ENCODE assay signal across 1 cellular context in the genomic region with DNA sequence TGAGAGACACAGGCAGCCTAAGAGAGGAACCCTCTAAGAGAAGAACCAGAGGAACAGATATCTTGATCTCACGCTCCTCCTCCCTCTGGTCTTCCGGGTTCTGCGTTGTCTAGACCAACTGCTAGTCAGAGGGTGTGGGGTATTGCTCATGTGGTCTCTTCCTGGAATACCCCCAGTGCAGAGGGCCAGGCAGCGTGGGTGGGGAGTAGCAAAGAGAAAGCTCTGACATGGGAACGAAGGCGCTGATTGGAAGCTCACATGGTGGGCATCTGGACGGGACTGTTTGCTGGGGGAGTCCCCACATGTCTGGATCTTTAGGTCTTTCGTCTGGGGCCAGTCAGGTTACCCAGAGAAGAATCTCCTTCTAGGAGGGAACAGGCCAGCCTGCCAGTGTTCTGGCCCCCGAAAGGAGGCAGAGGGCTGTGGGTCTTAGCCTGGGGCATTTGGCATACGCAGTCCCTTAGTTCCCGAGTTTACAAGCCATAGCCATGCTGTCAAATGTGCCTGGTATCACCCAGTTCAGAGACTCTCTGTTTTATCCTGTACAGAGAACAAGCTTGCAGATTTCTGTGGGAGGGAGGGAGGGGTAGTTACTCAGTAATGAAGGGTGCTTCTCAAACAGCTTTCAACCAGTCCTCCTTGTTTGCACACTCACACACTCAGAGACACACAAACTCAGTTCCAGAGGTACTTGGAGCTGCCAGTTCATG.
TF ChIP-seq lines count a peak whose summit lies in the region.

No MANE protein-coding gene starts in this region.

TF ChIP-seq in HepG2, 621 proteins besides CTCF, POLR2A, EP300 and RAD21 (continued from another document and continues in another):
- TF ChIP-seq, protein P1, sequence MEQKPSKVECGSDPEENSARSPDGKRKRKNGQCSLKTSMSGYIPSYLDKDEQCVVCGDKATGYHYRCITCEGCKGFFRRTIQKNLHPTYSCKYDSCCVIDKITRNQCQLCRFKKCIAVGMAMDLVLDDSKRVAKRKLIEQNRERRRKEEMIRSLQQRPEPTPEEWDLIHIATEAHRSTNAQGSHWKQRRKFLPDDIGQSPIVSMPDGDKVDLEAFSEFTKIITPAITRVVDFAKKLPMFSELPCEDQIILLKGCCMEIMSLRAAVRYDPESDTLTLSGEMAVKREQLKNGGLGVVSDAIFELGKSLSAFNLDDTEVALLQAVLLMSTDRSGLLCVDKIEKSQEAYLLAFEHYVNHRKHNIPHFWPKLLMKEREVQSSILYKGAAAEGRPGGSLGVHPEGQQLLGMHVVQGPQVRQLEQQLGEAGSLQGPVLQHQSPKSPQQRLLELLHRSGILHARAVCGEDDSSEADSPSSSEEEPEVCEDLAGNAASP (CRISPR knock-in tag; IDR thresholded peaks at IDR 0.05; ENCODE audit: borderline replicate concordance) = no peak
- no peak for TF ChIP-seq KLF16 (CRISPR knock-in tag; IDR thresholded peaks at IDR 0.05)
- TF ChIP-seq, protein P2, sequence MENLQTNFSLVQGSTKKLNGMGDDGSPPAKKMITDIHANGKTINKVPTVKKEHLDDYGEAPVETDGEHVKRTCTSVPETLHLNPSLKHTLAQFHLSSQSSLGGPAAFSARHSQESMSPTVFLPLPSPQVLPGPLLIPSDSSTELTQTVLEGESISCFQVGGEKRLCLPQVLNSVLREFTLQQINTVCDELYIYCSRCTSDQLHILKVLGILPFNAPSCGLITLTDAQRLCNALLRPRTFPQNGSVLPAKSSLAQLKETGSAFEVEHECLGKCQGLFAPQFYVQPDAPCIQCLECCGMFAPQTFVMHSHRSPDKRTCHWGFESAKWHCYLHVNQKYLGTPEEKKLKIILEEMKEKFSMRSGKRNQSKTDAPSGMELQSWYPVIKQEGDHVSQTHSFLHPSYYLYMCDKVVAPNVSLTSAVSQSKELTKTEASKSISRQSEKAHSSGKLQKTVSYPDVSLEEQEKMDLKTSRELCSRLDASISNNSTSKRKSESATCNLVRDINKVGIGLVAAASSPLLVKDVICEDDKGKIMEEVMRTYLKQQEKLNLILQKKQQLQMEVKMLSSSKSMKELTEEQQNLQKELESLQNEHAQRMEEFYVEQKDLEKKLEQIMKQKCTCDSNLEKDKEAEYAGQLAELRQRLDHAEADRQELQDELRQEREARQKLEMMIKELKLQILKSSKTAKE (CRISPR knock-in tag; IDR thresholded peaks at IDR 0.05; ENCODE audit: borderline replicate concordance) = no peak
- no peak for TF ChIP-seq HMG20A (CRISPR knock-in tag; IDR thresholded peaks at IDR 0.05; ENCODE audit: borderline replicate concordance)
- TF ChIP-seq CENPT (CRISPR knock-in tag; IDR thresholded peaks at IDR 0.05; ENCODE audit: low read depth) = no peak
- TF ChIP-seq ZNF292 (CRISPR knock-in tag; IDR thresholded peaks at IDR 0.05; ENCODE audit: borderline replicate concordance, low read depth) = 0 out of 2 replicates have a peak, but pooled peaks have one; percentile 38
- TF ChIP-seq, protein P3, sequence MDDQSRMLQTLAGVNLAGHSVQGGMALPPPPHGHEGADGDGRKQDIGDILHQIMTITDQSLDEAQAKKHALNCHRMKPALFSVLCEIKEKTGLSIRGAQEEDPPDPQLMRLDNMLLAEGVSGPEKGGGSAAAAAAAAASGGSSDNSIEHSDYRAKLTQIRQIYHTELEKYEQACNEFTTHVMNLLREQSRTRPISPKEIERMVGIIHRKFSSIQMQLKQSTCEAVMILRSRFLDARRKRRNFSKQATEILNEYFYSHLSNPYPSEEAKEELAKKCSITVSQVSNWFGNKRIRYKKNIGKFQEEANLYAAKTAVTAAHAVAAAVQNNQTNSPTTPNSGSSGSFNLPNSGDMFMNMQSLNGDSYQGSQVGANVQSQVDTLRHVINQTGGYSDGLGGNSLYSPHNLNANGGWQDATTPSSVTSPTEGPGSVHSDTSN (CRISPR knock-in tag; IDR thresholded peaks at IDR 0.05; ENCODE audit: borderline replicate concordance) = no peak
- no peak for TF ChIP-seq SMC3 (IDR thresholded peaks at IDR 0.05; ENCODE audit: low read length)
- no peak for TF ChIP-seq ZSCAN12 (CRISPR knock-in tag; IDR thresholded peaks at IDR 0.05)
- TF ChIP-seq SYNCRIP (IDR thresholded peaks at IDR 0.05; ENCODE audit: insufficient read depth, low read depth, low read length) = no peak
- TF ChIP-seq ISL2 (CRISPR knock-in tag; IDR thresholded peaks at IDR 0.05) = no peak
- TF ChIP-seq MZF1 (CRISPR knock-in tag; IDR thresholded peaks at IDR 0.05; ENCODE audit: borderline replicate concordance) = no peak
- no peak for TF ChIP-seq ESRRA (CRISPR knock-in tag; IDR thresholded peaks at IDR 0.05; ENCODE audit: low read depth)
- no peak for TF ChIP-seq NFYB (CRISPR knock-in tag; IDR thresholded peaks at IDR 0.05)
- no peak for TF ChIP-seq SOX13 (IDR thresholded peaks at IDR 0.05)
- 0 out of 4 replicates have a peak, but pooled peaks of 1 of the 2 experiments have one; percentile 2 for TF ChIP-seq SOX13 (CRISPR knock-in tag; conservative IDR thresholded peaks at IDR 0.05 in 1 of 2, IDR thresholded peaks at IDR 0.05 in 1 of 2)
- TF ChIP-seq YEATS2 (CRISPR knock-in tag; IDR thresholded peaks at IDR 0.05; ENCODE audit: borderline replicate concordance) = no peak; the same call in 1 of the 2 replicates
- TF ChIP-seq TSC22D2 (CRISPR knock-in tag; IDR thresholded peaks at IDR 0.05; ENCODE audit: borderline replicate concordance) = no peak
- peak; percentile 18; the same call in 1 of the 2 replicates for TF ChIP-seq KDM2A (CRISPR knock-in tag; IDR thresholded peaks at IDR 0.05; ENCODE audit: borderline replicate concordance, low read depth)
- TF ChIP-seq ZNF616 (CRISPR knock-in tag; IDR thresholded peaks at IDR 0.05; ENCODE audit: low read depth) = no peak
- TF ChIP-seq, protein P4, sequence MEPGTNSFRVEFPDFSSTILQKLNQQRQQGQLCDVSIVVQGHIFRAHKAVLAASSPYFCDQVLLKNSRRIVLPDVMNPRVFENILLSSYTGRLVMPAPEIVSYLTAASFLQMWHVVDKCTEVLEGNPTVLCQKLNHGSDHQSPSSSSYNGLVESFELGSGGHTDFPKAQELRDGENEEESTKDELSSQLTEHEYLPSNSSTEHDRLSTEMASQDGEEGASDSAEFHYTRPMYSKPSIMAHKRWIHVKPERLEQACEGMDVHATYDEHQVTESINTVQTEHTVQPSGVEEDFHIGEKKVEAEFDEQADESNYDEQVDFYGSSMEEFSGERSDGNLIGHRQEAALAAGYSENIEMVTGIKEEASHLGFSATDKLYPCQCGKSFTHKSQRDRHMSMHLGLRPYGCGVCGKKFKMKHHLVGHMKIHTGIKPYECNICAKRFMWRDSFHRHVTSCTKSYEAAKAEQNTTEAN (CRISPR knock-in tag; conservative IDR thresholded peaks at IDR 0.05) = peak; percentile 93
- TF ChIP-seq FOXA1 (IDR thresholded peaks at IDR 0.05) = no peak
- TF ChIP-seq FOXA1 (CRISPR knock-in tag; IDR thresholded peaks at IDR 0.05) = peak; percentile 51
- no peak for TF ChIP-seq AGO2 (optimal IDR thresholded peaks at IDR 0.05; ENCODE audit: low read depth, low read length)
- TF ChIP-seq, protein P5, sequence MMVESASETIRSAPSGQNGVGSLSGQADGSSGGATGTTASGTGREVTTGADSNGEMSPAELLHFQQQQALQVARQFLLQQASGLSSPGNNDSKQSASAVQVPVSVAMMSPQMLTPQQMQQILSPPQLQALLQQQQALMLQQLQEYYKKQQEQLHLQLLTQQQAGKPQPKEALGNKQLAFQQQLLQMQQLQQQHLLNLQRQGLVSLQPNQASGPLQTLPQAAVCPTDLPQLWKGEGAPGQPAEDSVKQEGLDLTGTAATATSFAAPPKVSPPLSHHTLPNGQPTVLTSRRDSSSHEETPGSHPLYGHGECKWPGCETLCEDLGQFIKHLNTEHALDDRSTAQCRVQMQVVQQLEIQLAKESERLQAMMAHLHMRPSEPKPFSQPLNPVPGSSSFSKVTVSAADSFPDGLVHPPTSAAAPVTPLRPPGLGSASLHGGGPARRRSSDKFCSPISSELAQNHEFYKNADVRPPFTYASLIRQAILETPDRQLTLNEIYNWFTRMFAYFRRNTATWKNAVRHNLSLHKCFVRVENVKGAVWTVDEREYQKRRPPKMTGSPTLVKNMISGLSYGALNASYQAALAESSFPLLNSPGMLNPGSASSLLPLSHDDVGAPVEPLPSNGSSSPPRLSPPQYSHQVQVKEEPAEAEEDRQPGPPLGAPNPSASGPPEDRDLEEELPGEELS (CRISPR knock-in tag; IDR thresholded peaks at IDR 0.05) = no peak
- TF ChIP-seq, protein P6, sequence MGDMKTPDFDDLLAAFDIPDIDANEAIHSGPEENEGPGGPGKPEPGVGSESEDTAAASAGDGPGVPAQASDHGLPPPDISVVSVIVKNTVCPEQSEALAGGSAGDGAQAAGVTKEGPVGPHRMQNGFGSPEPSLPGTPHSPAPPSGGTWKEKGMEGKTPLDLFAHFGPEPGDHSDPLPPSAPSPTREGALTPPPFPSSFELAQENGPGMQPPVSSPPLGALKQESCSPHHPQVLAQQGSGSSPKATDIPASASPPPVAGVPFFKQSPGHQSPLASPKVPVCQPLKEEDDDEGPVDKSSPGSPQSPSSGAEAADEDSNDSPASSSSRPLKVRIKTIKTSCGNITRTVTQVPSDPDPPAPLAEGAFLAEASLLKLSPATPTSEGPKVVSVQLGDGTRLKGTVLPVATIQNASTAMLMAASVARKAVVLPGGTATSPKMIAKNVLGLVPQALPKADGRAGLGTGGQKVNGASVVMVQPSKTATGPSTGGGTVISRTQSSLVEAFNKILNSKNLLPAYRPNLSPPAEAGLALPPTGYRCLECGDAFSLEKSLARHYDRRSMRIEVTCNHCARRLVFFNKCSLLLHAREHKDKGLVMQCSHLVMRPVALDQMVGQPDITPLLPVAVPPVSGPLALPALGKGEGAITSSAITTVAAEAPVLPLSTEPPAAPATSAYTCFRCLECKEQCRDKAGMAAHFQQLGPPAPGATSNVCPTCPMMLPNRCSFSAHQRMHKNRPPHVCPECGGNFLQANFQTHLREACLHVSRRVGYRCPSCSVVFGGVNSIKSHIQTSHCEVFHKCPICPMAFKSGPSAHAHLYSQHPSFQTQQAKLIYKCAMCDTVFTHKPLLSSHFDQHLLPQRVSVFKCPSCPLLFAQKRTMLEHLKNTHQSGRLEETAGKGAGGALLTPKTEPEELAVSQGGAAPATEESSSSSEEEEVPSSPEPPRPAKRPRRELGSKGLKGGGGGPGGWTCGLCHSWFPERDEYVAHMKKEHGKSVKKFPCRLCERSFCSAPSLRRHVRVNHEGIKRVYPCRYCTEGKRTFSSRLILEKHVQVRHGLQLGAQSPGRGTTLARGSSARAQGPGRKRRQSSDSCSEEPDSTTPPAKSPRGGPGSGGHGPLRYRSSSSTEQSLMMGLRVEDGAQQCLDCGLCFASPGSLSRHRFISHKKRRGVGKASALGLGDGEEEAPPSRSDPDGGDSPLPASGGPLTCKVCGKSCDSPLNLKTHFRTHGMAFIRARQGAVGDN (CRISPR knock-in tag; IDR thresholded peaks at IDR 0.05) = peak; percentile 50
- TF ChIP-seq MEIS1 (CRISPR knock-in tag; IDR thresholded peaks at IDR 0.05; ENCODE audit: borderline replicate concordance) = no peak
- TF ChIP-seq, protein P7, sequence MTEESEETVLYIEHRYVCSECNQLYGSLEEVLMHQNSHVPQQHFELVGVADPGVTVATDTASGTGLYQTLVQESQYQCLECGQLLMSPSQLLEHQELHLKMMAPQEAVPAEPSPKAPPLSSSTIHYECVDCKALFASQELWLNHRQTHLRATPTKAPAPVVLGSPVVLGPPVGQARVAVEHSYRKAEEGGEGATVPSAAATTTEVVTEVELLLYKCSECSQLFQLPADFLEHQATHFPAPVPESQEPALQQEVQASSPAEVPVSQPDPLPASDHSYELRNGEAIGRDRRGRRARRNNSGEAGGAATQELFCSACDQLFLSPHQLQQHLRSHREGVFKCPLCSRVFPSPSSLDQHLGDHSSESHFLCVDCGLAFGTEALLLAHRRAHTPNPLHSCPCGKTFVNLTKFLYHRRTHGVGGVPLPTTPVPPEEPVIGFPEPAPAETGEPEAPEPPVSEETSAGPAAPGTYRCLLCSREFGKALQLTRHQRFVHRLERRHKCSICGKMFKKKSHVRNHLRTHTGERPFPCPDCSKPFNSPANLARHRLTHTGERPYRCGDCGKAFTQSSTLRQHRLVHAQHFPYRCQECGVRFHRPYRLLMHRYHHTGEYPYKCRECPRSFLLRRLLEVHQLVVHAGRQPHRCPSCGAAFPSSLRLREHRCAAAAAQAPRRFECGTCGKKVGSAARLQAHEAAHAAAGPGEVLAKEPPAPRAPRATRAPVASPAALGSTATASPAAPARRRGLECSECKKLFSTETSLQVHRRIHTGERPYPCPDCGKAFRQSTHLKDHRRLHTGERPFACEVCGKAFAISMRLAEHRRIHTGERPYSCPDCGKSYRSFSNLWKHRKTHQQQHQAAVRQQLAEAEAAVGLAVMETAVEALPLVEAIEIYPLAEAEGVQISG (CRISPR knock-in tag; IDR thresholded peaks at IDR 0.05) = no peak
- no peak for TF ChIP-seq ZKSCAN5 (CRISPR knock-in tag; IDR thresholded peaks at IDR 0.05)
- TF ChIP-seq FOXC1 (CRISPR knock-in tag; IDR thresholded peaks at IDR 0.05; ENCODE audit: borderline replicate concordance) = 0 out of 2 replicates have a peak, but pooled peaks have one; percentile 44
- no peak for TF ChIP-seq ZEB1 (IDR thresholded peaks at IDR 0.05; ENCODE audit: insufficient replicate concordance, low read depth)
- no peak for TF ChIP-seq SSRP1 (CRISPR knock-in tag; IDR thresholded peaks at IDR 0.05)
